Comparison of ENCODE assay signal across 21 cellular contexts in the genomic region with DNA sequence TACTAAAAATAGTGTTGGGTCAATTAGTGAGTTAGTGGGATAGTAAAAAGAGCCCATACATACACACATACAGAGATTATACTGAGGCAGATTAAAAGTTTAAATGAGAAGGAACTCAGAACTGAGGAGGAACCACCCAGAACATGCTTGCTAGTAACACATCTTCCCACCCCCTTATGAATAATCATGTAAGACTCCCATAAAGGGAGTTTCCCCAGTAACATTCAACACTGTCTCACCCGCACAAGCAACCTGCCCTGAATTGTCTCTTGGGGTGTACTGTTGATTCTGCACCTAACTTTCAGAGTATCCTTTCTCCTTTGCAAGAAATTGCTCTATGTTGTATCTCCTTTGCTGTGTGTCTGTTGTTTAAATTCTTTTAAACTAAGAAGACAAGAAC. TPM values are rescaled to one million over a fixed set of nuclear protein-coding genes. Genes with fewer than 3 reads are reported as not detected.
"Had no signal": no experiment of that assay in that cellular context is flagged by ENCODE, and none has a peak within 500 bp of the region (broad histone marks: within the 10 kb centered on the region; RNA-seq: fewer than 3 reads in every experiment).

No MANE protein-coding gene starts in this region.

- H3K36me3 ChIP-seq: right atrium auricular region, transverse colon had no signal

- H3K4me1 Mint-ChIP-seq: endodermal cell had no signal

- H3K9me3 Mint-ChIP-seq: activated naive CD4-positive, alpha-beta T cell treated with anti-CD3 and anti-CD28 coated beads, Interleukin-2, amount 10 ng/mL, durations not matched to agents 7 days and 5 days had no signal

- H3K27ac Mint-ChIP-seq: activated naive CD4-positive, alpha-beta T cell treated with anti-CD3 and anti-CD28 coated beads, Interleukin-2, amount 10 ng/mL, durations not matched to agents 7 days and 5 days; endodermal cell; progenitor cell of endocrine pancreas had no signal

- ATAC-seq: stimulated activated naive CD8-positive, alpha-beta T cell treated with anti-CD3 and anti-CD28 coated beads, Interleukin-15, Interleukin-2, amounts not matched to agents 100 U/mL and 50 U/mL, for 24 hours had no signal

- H3K4me1 ChIP-seq: right atrium auricular region had no signal

- H3K79me2 ChIP-seq: hepatocyte had no signal

- H3K4me2 ChIP-seq: hepatocyte had no signal

- DNase-seq: activated CD4-positive, alpha-beta T cell treated with anti-CD3 and anti-CD28 coated beads, Interleukin-2, amount 50 U/mL, for 1 hour; activated CD4-positive, CD25-positive, alpha-beta regulatory T cell; activated naive CD4-positive, alpha-beta T cell treated with anti-CD3 and anti-CD28 coated beads, Interleukin-2, amount 10 ng/mL, durations not matched to agents 7 days and 5 days; activated T-cell treated with anti-CD3 and anti-CD28 coated beads for 4 hours; dorsolateral prefrontal cortex; endodermal cell; erythroblast; kidney; stimulated activated CD4-positive, alpha-beta T cell treated with anti-CD3 and anti-CD28 coated beads, Interleukin-4, amount 100 ng/mL, for 1 hour; stimulated activated naive CD8-positive, alpha-beta T cell treated with anti-CD3 and anti-CD28 coated beads, Interleukin-15, Interleukin-2, amounts not matched to agents 100 U/mL and 50 U/mL, for 24 hours; SW 1271; transverse colon had no signal

- H3K9me3 ChIP-seq: right atrium auricular region, transverse colon had no signal

- H3K27ac ChIP-seq: dorsolateral prefrontal cortex, hepatocyte, right atrium auricular region, transverse colon had no signal

- H3K36me3 Mint-ChIP-seq: activated naive CD4-positive, alpha-beta T cell treated with anti-CD3 and anti-CD28 coated beads, Interleukin-2, amount 10 ng/mL, durations not matched to agents 7 days and 5 days had no signal

- H3K4me3 ChIP-seq: dorsolateral prefrontal cortex, hepatocyte, right atrium auricular region, transverse colon had no signal

- H3K4me3 Mint-ChIP-seq: activated naive CD4-positive, alpha-beta T cell treated with anti-CD3 and anti-CD28 coated beads, Interleukin-2, amount 10 ng/mL, durations not matched to agents 7 days and 5 days; endodermal cell had no signal

- H3K27me3 ChIP-seq: hepatocyte, right atrium auricular region had no signal

- H2AFZ ChIP-seq: hepatocyte had no signal

RNA-seq across cellular contexts. Expression of gene HLA-DQB2, which starts 11.1 kb away (rescaled TPM):
- total RNA-seq: astrocyte, endodermal cell, glomerular endothelial cell, hepatocyte, liver, progenitor cell of endocrine pancreas, skeletal muscle tissue had no signal
- polyA plus RNA-seq: hepatocyte, neural cell had no signal

RNA-seq across cellular contexts. Expression of gene HLA-DQA2, which starts 33.2 kb away (rescaled TPM):
- total RNA-seq: astrocyte, endodermal cell, glomerular endothelial cell, hepatocyte, skeletal muscle tissue had no signal
- polyA plus RNA-seq: hepatocyte, neural cell had no signal

RNA-seq across cellular contexts. Expression of gene HLA-DOB, which starts 42.4 kb away (rescaled TPM):
- total RNA-seq: endodermal cell, hepatocyte, mesenteric fat pad, progenitor cell of endocrine pancreas, right atrium auricular region, skeletal muscle tissue had no signal
- polyA plus RNA-seq: neural cell had no signal
